Comparison of ENCODE assay signal across 1 cellular context in the genomic region with DNA sequence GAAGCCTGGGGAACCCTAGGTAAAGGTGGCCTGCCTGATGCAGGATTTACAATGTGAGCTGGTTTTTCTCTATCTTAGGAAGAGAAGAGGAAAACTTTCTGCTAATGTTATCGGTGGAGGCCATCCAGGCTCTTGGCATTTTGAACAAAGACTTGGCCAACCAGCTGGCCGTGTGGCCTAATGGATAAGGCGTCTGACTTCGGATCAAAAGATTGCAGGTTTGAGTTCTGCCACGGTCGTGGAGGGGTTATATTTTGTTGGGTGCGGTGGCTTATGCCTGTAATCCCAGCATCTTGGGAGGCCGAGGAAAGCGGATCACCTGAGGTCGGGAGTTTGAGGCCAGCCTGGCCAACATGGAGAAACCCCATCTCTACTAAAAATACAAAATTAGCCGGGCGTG.
A peak's percentile ranks its signal among the peaks of the same experiment; 100 is the strongest.
TF ChIP-seq lines count a peak whose summit lies in the region.

No MANE protein-coding gene starts in this region.

TF ChIP-seq in H1, 55 proteins besides CTCF, POLR2A, EP300 and RAD21:
- TF ChIP-seq CREB1 (IDR thresholded peaks at IDR 0.05) (no peak), TBP (IDR thresholded peaks at IDR 0.05; ENCODE audit: low read depth, low read length) (peak; percentile 96), CBX8 (IDR thresholded peaks at IDR 0.05; ENCODE audit: borderline replicate concordance, low read depth, low read length) (no peak), KDM1A (IDR thresholded peaks at IDR 0.05; ENCODE audit: borderline replicate concordance, low read length) (no peak), CHD2 (IDR thresholded peaks at IDR 0.05; ENCODE audit: low read length) (no peak)
- TF ChIP-seq, protein P1, sequence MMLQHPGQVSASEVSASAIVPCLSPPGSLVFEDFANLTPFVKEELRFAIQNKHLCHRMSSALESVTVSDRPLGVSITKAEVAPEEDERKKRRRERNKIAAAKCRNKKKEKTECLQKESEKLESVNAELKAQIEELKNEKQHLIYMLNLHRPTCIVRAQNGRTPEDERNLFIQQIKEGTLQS (IDR thresholded peaks at IDR 0.05; ENCODE audit: insufficient read depth, low read depth, low read length), result no peak
